Comparison of ENCODE assay signal across 8 cellular contexts in genomic region chr17:75667825-75668224, GRCh38.
DNase-seq lines count a peak whose midpoint lies in the region; TF ChIP-seq lines count a peak whose summit lies in the region.

No MANE protein-coding gene starts in this region.

- DNase-seq in iPS DF 6.9 (ENCODE audit: low read depth, low spot score) (no peak), anterior cingulate cortex (lab: John Stamatoyannopoulos, UW) (no peak), amygdala (lab: John Stamatoyannopoulos, UW) (no peak), SKM-1 treated with dmso at 0.1 percent for 144 hours (lab: John Stamatoyannopoulos, UW; ENCODE audit: unreplicated experiment) (no peak)
- DNase-seq in stimulated activated naive CD4-positive, alpha-beta T cell (lab: John Stamatoyannopoulos, UW), result no peak

- peak overlapping the region; percentile 76 for H3K9ac ChIP-seq in SU-DHL-6 (ENCODE audit: low read length)

- no peak for TF ChIP-seq CTCF in SU-DHL-6 (IDR thresholded peaks at IDR 0.05; ENCODE audit: insufficient read depth, low read length, poor library complexity, severe bottlenecking)

- no peaks in the 10 kb centered on the region for H3K27me3 ChIP-seq in SU-DHL-6 (ENCODE audit: low read length)
- H3K27me3 ChIP-seq in iPS DF 6.9 (ENCODE audit: control insufficient read depth, insufficient read depth, low read length), result no peaks in the 10 kb centered on the region

- H3K36me3 ChIP-seq in SU-DHL-6 (ENCODE audit: low read length) (peaks cover 20% of the 10 kb centered on the region; the same call in 1 of the 2 replicates), iPS DF 6.9 (ENCODE audit: control insufficient read depth, insufficient read depth, low read length) (peaks cover 11% of the 10 kb centered on the region)

- H3K4me1 ChIP-seq in iPS DF 6.9 (ENCODE audit: control insufficient read depth, insufficient read depth, low read length), result no peaks in the 10 kb centered on the region

- no peaks in the 10 kb centered on the region for H3K9me2 ChIP-seq in SU-DHL-6 (replicated peaks; ENCODE audit: insufficient read depth, low read length)

- H3F3A ChIP-seq in SU-DHL-6 (ENCODE audit: insufficient read depth), result peaks cover 29% of the 10 kb centered on the region

- peak overlapping the region; percentile 98 for H3K4me2 ChIP-seq in SU-DHL-6 (ENCODE audit: low read depth, low read length, poor library complexity, severe bottlenecking)

- H3K9me3 ChIP-seq in SU-DHL-6 (ENCODE audit: insufficient read depth, low read length), result no peaks in the 10 kb centered on the region
- no peaks in the 10 kb centered on the region for H3K9me3 ChIP-seq in iPS DF 6.9 (ENCODE audit: control insufficient read depth, insufficient read depth, low read length)

- H4K20me1 ChIP-seq in SU-DHL-6 (ENCODE audit: low read depth, low read length), result no peaks in the 10 kb centered on the region

- H3K79me2 ChIP-seq in SU-DHL-6 (ENCODE audit: insufficient read depth, low read length), result peaks cover 62% of the 10 kb centered on the region

- no CpG with 5 or more reads among the region's 4 CpGs for WGBS in iPS DF 6.9 (ENCODE audit: insufficient coverage, insufficient read length)

- H3K4me3 ChIP-seq in GM08714 (ENCODE audit: low read length) (peak overlapping the region; percentile 97), SU-DHL-6 (ENCODE audit: insufficient read depth, low read length, poor library complexity, severe bottlenecking) (peak overlapping the region; percentile 95), iPS DF 6.9 (ENCODE audit: low read length) (peak overlapping the region; percentile 100), skin epidermis (peak overlapping the region; percentile 62 to 100 (median 97))

- H3K27ac ChIP-seq in SU-DHL-6 (ENCODE audit: low read depth, low read length) (peak overlapping the region; percentile 36; the same call in 1 of the 2 replicates), iPS DF 6.9 (ENCODE audit: low read length) (no peak overlapping the region), skin epidermis (peak overlapping the region in 18 of 21 experiments; percentile 77 to 97 (median 88))

- H2AFZ ChIP-seq in SU-DHL-6 (ENCODE audit: low read depth, low read length, severe bottlenecking), result no peak overlapping the region
